ENCODE assay signal across 1 cellular context in the genomic region with DNA sequence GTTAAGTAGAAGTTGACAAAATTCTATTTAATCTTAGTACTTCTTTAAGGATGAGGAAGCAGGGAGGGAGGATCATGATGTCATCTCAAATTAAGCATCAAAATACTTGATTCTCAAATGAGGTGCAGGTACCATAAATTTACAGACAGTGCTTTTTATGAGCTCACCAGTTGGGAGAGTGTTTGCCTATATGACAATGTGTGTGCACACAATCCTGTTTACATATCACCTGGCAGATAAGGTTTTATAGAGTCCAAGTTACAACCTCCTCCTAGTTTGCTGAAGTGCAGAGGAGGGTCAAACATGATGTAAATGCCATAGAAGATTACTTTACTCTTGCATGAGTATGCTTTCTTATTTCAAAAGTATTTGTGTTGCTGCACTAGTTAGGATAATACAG.
TF ChIP-seq lines count a peak whose summit lies in the region.

No MANE protein-coding gene starts in this region.

TF ChIP-seq in HEK293, 187 proteins besides CTCF, POLR2A, EP300 and RAD21 (continued from another document):
- TF ChIP-seq SP3 (tag by site-specific recombination; IDR thresholded peaks at IDR 0.05) (0 out of 2 replicates have a peak, but pooled peaks have one; percentile 35), HOXA7 (CRISPR knock-in tag; IDR thresholded peaks at IDR 0.05; ENCODE audit: borderline replicate concordance) (no peak), GLIS1 (tag by site-specific recombination; IDR thresholded peaks at IDR 0.05) (peak; percentile 61), ZNF76 (tag by site-specific recombination; IDR thresholded peaks at IDR 0.05; ENCODE audit: borderline replicate concordance, low read depth) (no peak), ZFP41 (tag by site-specific recombination; IDR thresholded peaks at IDR 0.05; ENCODE audit: borderline replicate concordance) (no peak), ZEB2 (tag by site-specific recombination; IDR thresholded peaks at IDR 0.05) (peak; percentile 87), YY2 (tag by site-specific recombination; IDR thresholded peaks at IDR 0.05) (no peak), KLF10 (tag by site-specific recombination; IDR thresholded peaks at IDR 0.05) (peak; percentile 84), ZIC2 (tag by site-specific recombination; IDR thresholded peaks at IDR 0.05) (peak; percentile 25; the same call in 1 of the 2 replicates), IKZF3 (tag by site-specific recombination; IDR thresholded peaks at IDR 0.05) (peak; percentile 99), ZBTB17 (tag by site-specific recombination; IDR thresholded peaks at IDR 0.05) (peak; percentile 67), MYNN (tag by site-specific recombination; IDR thresholded peaks at IDR 0.05; ENCODE audit: borderline replicate concordance) (no peak), HOXC10 (CRISPR knock-in tag; IDR thresholded peaks at IDR 0.05) (no peak), MEIS1 (CRISPR knock-in tag; IDR thresholded peaks at IDR 0.05; ENCODE audit: borderline replicate concordance) (no peak), ZNF555 (tag by site-specific recombination; conservative IDR thresholded peaks at IDR 0.05) (no peak), ZNF791 (tag by site-specific recombination; IDR thresholded peaks at IDR 0.05) (no peak), ZNF121 (tag by site-specific recombination; IDR thresholded peaks at IDR 0.05) (no peak), ZNF596 (tag by site-specific recombination; IDR thresholded peaks at IDR 0.05) (0 out of 2 replicates have a peak, but pooled peaks have one; percentile 45), SETDB1 (IDR thresholded peaks at IDR 0.05; ENCODE audit: insufficient read length, low read length) (peak; percentile 45), ZFHX2 (tag by site-specific recombination; conservative IDR thresholded peaks at IDR 0.05) (peak; percentile 67), ZNF585B (tag by site-specific recombination; IDR thresholded peaks at IDR 0.05) (no peak), ZBTB7A (tag by site-specific recombination; IDR thresholded peaks at IDR 0.05; ENCODE audit: low read depth) (no peak), ZBTB48 (tag by site-specific recombination; IDR thresholded peaks at IDR 0.05) (no peak), ZNF133 (tag by site-specific recombination; IDR thresholded peaks at IDR 0.05) (no peak), ZNF629 (tag by site-specific recombination; IDR thresholded peaks at IDR 0.05) (peak; percentile 92), ZNF19 (tag by site-specific recombination; IDR thresholded peaks at IDR 0.05; ENCODE audit: low read depth) (no peak), ZNF677 (tag by site-specific recombination; IDR thresholded peaks at IDR 0.05) (no peak), ZNF248 (tag by site-specific recombination; IDR thresholded peaks at IDR 0.05) (no peak), ZNF335 (tag by site-specific recombination; conservative IDR thresholded peaks at IDR 0.05) (no peak), ZNF140 (tag by site-specific recombination; IDR thresholded peaks at IDR 0.05) (no peak), MZF1 (tag by site-specific recombination; IDR thresholded peaks at IDR 0.05; ENCODE audit: borderline replicate concordance) (peak; percentile 52; the same call in 1 of the 2 replicates), ZNF626 (tag by site-specific recombination; IDR thresholded peaks at IDR 0.05) (no peak), ZNF558 (tag by site-specific recombination; IDR thresholded peaks at IDR 0.05) (peak; percentile 60; the same call in 1 of the 2 replicates), ZNF292 (tag by site-specific recombination; IDR thresholded peaks at IDR 0.05; ENCODE audit: borderline replicate concordance, low read depth) (no peak), ZNF529 (tag by site-specific recombination; IDR thresholded peaks at IDR 0.05; ENCODE audit: insufficient replicate concordance) (no peak), ZNF24 (tag by site-specific recombination; IDR thresholded peaks at IDR 0.05) (peak; percentile 93), ZNF202 (tag by site-specific recombination; IDR thresholded peaks at IDR 0.05; ENCODE audit: borderline replicate concordance) (no peak), KLF8 (tag by site-specific recombination; IDR thresholded peaks at IDR 0.05) (peak; percentile 85)
- TF ChIP-seq, protein P1, sequence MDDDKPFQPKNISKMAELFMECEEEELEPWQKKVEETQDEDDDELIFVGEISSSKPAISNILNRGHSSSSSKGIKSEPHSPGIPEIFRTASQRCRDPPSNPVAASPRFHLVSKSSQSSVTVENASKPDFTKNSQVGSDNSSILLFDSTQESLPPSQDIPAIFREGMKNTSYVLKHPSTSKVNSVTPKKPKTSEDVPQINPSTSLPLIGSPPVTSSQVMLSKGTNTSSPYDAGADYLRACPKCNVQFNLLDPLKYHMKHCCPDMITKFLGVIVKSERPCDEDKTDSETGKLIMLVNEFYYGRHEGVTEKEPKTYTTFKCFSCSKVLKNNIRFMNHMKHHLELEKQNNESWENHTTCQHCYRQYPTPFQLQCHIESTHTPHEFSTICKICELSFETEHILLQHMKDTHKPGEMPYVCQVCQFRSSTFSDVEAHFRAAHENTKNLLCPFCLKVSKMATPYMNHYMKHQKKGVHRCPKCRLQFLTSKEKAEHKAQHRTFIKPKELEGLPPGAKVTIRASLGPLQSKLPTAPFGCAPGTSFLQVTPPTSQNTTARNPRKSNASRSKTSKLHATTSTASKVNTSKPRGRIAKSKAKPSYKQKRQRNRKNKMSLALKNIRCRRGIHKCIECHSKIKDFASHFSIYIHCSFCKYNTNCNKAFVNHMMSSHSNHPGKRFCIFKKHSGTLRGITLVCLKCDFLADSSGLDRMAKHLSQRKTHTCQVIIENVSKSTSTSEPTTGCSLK (tag by site-specific recombination; IDR thresholded peaks at IDR 0.05): no peak
- TF ChIP-seq, protein P2, sequence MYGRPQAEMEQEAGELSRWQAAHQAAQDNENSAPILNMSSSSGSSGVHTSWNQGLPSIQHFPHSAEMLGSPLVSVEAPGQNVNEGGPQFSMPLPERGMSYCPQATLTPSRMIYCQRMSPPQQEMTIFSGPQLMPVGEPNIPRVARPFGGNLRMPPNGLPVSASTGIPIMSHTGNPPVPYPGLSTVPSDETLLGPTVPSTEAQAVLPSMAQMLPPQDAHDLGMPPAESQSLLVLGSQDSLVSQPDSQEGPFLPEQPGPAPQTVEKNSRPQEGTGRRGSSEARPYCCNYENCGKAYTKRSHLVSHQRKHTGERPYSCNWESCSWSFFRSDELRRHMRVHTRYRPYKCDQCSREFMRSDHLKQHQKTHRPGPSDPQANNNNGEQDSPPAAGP (tag by site-specific recombination; IDR thresholded peaks at IDR 0.05): peak; percentile 95
- TF ChIP-seq, protein P3, sequence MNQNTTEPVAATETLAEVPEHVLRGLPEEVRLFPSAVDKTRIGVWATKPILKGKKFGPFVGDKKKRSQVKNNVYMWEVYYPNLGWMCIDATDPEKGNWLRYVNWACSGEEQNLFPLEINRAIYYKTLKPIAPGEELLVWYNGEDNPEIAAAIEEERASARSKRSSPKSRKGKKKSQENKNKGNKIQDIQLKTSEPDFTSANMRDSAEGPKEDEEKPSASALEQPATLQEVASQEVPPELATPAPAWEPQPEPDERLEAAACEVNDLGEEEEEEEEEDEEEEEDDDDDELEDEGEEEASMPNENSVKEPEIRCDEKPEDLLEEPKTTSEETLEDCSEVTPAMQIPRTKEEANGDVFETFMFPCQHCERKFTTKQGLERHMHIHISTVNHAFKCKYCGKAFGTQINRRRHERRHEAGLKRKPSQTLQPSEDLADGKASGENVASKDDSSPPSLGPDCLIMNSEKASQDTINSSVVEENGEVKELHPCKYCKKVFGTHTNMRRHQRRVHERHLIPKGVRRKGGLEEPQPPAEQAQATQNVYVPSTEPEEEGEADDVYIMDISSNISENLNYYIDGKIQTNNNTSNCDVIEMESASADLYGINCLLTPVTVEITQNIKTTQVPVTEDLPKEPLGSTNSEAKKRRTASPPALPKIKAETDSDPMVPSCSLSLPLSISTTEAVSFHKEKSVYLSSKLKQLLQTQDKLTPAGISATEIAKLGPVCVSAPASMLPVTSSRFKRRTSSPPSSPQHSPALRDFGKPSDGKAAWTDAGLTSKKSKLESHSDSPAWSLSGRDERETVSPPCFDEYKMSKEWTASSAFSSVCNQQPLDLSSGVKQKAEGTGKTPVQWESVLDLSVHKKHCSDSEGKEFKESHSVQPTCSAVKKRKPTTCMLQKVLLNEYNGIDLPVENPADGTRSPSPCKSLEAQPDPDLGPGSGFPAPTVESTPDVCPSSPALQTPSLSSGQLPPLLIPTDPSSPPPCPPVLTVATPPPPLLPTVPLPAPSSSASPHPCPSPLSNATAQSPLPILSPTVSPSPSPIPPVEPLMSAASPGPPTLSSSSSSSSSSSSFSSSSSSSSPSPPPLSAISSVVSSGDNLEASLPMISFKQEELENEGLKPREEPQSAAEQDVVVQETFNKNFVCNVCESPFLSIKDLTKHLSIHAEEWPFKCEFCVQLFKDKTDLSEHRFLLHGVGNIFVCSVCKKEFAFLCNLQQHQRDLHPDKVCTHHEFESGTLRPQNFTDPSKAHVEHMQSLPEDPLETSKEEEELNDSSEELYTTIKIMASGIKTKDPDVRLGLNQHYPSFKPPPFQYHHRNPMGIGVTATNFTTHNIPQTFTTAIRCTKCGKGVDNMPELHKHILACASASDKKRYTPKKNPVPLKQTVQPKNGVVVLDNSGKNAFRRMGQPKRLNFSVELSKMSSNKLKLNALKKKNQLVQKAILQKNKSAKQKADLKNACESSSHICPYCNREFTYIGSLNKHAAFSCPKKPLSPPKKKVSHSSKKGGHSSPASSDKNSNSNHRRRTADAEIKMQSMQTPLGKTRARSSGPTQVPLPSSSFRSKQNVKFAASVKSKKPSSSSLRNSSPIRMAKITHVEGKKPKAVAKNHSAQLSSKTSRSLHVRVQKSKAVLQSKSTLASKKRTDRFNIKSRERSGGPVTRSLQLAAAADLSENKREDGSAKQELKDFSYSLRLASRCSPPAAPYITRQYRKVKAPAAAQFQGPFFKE (tag by site-specific recombination; IDR thresholded peaks at IDR 0.05; ENCODE audit: borderline replicate concordance): no peak
- TF ChIP-seq, protein P4, sequence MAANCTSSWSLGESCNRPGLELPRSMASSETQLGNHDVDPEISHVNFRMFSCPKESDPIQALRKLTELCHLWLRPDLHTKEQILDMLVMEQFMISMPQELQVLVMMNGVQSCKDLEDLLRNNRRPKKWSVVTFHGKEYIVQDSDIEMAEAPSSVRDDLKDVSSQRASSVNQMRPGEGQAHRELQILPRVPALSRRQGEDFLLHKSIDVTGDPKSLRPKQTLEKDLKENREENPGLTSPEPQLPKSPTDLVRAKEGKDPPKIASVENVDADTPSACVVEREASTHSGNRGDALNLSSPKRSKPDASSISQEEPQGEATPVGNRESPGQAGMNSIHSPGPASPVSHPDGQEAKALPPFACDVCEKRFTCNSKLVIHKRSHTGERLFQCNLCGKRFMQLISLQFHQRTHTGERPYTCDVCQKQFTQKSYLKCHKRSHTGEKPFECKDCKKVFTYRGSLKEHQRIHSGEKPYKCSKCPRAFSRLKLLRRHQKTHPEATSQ (tag by site-specific recombination; IDR thresholded peaks at IDR 0.05): no peak
- TF ChIP-seq, protein P5, sequence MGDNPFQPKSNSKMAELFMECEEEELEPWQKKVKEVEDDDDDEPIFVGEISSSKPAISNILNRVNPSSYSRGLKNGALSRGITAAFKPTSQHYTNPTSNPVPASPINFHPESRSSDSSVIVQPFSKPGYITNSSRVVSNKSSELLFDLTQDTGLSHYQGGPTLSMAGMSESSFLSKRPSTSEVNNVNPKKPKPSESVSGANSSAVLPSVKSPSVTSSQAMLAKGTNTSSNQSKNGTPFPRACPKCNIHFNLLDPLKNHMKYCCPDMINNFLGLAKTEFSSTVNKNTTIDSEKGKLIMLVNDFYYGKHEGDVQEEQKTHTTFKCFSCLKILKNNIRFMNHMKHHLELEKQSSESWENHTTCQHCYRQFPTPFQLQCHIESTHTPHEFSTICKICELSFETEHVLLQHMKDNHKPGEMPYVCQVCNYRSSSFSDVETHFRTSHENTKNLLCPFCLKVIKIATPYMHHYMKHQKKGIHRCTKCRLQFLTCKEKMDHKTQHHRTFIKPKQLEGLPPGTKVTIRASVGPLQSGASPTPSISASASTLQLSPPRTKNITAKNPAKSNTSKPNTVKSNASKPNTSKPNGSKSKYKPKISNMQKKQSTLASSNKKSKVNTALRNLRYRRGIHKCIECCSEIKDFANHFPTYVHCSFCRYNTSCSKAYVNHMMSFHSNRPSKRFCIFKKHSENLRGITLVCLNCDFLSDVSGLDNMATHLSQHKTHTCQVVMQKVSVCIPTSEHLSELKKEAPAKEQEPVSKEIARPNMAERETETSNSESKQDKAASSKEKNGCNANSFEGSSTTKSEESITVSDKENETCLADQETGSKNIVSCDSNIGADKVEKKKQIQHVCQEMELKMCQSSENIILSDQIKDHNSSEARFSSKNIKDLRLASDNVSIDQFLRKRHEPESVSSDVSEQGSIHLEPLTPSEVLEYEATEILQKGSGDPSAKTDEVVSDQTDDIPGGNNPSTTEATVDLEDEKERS (tag by site-specific recombination; IDR thresholded peaks at IDR 0.05): no peak
- TF ChIP-seq, protein P6, sequence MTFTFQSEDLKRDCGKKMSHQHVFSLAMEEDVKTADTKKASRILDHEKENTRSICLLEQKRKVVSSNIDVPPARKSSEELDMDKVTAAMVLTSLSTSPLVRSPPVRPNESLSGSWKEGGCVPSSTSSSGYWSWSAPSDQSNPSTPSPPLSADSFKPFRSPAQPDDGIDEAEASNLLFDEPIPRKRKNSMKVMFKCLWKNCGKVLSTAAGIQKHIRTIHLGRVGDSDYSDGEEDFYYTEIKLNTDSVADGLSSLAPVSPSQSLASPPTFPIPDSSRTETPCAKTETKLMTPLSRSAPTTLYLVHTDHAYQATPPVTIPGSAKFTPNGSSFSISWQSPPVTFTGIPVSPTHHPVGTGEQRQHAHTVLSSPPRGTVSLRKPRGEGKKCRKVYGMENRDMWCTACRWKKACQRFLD (tag by site-specific recombination; IDR thresholded peaks at IDR 0.05): no peak
- TF ChIP-seq, protein P7, sequence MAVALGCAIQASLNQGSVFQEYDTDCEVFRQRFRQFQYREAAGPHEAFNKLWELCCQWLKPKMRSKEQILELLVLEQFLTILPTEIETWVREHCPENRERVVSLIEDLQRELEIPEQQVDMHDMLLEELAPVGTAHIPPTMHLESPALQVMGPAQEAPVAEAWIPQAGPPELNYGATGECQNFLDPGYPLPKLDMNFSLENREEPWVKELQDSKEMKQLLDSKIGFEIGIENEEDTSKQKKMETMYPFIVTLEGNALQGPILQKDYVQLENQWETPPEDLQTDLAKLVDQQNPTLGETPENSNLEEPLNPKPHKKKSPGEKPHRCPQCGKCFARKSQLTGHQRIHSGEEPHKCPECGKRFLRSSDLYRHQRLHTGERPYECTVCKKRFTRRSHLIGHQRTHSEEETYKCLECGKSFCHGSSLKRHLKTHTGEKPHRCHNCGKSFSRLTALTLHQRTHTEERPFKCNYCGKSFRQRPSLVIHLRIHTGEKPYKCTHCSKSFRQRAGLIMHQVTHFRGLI (tag by site-specific recombination; IDR thresholded peaks at IDR 0.05): no peak
- TF ChIP-seq, protein P8, sequence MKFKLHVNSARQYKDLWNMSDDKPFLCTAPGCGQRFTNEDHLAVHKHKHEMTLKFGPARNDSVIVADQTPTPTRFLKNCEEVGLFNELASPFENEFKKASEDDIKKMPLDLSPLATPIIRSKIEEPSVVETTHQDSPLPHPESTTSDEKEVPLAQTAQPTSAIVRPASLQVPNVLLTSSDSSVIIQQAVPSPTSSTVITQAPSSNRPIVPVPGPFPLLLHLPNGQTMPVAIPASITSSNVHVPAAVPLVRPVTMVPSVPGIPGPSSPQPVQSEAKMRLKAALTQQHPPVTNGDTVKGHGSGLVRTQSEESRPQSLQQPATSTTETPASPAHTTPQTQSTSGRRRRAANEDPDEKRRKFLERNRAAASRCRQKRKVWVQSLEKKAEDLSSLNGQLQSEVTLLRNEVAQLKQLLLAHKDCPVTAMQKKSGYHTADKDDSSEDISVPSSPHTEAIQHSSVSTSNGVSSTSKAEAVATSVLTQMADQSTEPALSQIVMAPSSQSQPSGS (tag by site-specific recombination; IDR thresholded peaks at IDR 0.05; ENCODE audit: low read depth): peak; percentile 97
